16 cellular contexts compared by ENCODE assay signal in genomic region chr3:175743733-175744400, GRCh38.
DNase-seq lines count a peak whose midpoint lies in the region; ATAC-seq, FAIRE-seq and TF ChIP-seq lines count a peak whose summit lies in the region.
"Had no signal": no experiment of that assay in that cellular context is flagged by ENCODE, and none has a peak within 500 bp of the region (broad histone marks: within the 10 kb centered on the region; RNA-seq: fewer than 3 reads in every experiment).

No MANE protein-coding gene starts in this region.

- H3K4me3 ChIP-seq in skeletal muscle satellite cell (ENCODE audit: low read length): no peak overlapping the region
- H3K4me3 ChIP-seq in pancreas: no peak overlapping the region
- H3K4me3 ChIP-seq: body of pancreas, lower lobe of right lung had no signal

- H3K4me2 ChIP-seq in skeletal muscle satellite cell (ENCODE audit: low read length): peak overlapping the region; percentile 24

- FAIRE-seq in pancreas (lab: Jason Lieb, UNC): no peak

- no peaks in the 10 kb centered on the region for H3K27me3 ChIP-seq in skeletal muscle satellite cell (ENCODE audit: control insufficient read depth, insufficient read depth, low read length)
- H3K27me3 ChIP-seq in pancreas: no peaks in the 10 kb centered on the region
- H3K27me3 ChIP-seq: body of pancreas had no signal

- POLR2A ChIA-PET in RWPE1 (lab: Yijun Ruan, JAX; ENCODE audit: low non-redundant PET): no interaction called here

- CTCF ChIA-PET in RWPE1 (lab: Yijun Ruan, JAX): interaction anchor here (0.5 kb wide), 1 partner anchor 61 kb away, joined by 3 read pairs; no protein-coding TSS in a partner anchor

- intact Hi-C loops in pancreas (cut with DNase I): no loop called here

- H3K9ac ChIP-seq in skeletal muscle satellite cell (ENCODE audit: low read depth, low read length): no peak overlapping the region

- DNase-seq in GM04503 (ENCODE audit: low read depth) (peak; percentile 13), RWPE1 (ENCODE audit: low spot score) (peak; percentile 62), fibroblast of gingiva (ENCODE audit: low read depth) (peak; percentile 1), NCI-H1694 (lab: John Stamatoyannopoulos, UW) (no peak), pancreas (no peak)
- DNase-seq in activated CD4-positive, CD25-positive, alpha-beta regulatory T cell (lab: John Stamatoyannopoulos, UW): no peak
- DNase-seq: activated CD4-positive, alpha-beta memory T cell treated with anti-CD3 and anti-CD28 coated beads for 36 hours; body of pancreas; COR-L47; lower lobe of right lung; NCI-H146; NCI-H69; SHP77; substantia nigra had no signal

- WGBS in pancreas, 2 donors: 74 to 87% methylated on average over 5 of the region's 5 CpGs

- no peak overlapping the region for H3K27ac ChIP-seq in RWPE1
- no peak overlapping the region for H3K27ac ChIP-seq in pancreas
- H3K27ac ChIP-seq: body of pancreas, lower lobe of right lung had no signal

- no peaks in the 10 kb centered on the region for H3K36me3 ChIP-seq in skeletal muscle satellite cell (ENCODE audit: insufficient read depth, low read length)
- H3K36me3 ChIP-seq in pancreas: no peaks in the 10 kb centered on the region
- H3K36me3 ChIP-seq: lower lobe of right lung had no signal

- H3K9me3 ChIP-seq in skeletal muscle satellite cell (replicated peaks; ENCODE audit: low read length) (no peaks in the 10 kb centered on the region), pancreas (no peaks in the 10 kb centered on the region)
- H3K9me3 ChIP-seq: body of pancreas, lower lobe of right lung had no signal

- TF ChIP-seq CTCF in RWPE1 (conservative IDR thresholded peaks at IDR 0.05; ENCODE audit: low read depth) (no peak), pancreas (IDR thresholded peaks at IDR 0.05) (no peak)

- ATAC-seq in pancreas (no peak), HG03571 (IDR thresholded peaks at IDR 0.05; ENCODE audit: unreplicated experiment) (no peak)
- ATAC-seq: body of pancreas, lower lobe of right lung had no signal

- H3K4me1 ChIP-seq in skeletal muscle satellite cell (ENCODE audit: control insufficient read depth, insufficient read depth, low read length) (peaks cover 11% of the 10 kb centered on the region), pancreas (no peaks in the 10 kb centered on the region)
- H3K4me1 ChIP-seq: body of pancreas, lower lobe of right lung had no signal

Comparison
In these comparisons a context has a peak if more than half of its experiments do, and no peak if none do; other contexts are left out.
1. DNase-seq: peak in GM04503 (single experiment), RWPE1 (single experiment) and fibroblast of gingiva (single experiment); none in NCI-H1694 (single experiment), activated CD4-positive, CD25-positive, alpha-beta regulatory T cell (0 of 4) and pancreas (0 of 6).